Comparison of ENCODE assay signal across 1 cellular context in genomic region chr1:178542554-178543290, GRCh38.
TF ChIP-seq lines count a peak whose summit lies in the region.

No MANE protein-coding gene starts in this region.

TF ChIP-seq in HEK293, 187 proteins besides CTCF, POLR2A, EP300 and RAD21 (continued from another document and continues in another):
- TF ChIP-seq, protein P1, sequence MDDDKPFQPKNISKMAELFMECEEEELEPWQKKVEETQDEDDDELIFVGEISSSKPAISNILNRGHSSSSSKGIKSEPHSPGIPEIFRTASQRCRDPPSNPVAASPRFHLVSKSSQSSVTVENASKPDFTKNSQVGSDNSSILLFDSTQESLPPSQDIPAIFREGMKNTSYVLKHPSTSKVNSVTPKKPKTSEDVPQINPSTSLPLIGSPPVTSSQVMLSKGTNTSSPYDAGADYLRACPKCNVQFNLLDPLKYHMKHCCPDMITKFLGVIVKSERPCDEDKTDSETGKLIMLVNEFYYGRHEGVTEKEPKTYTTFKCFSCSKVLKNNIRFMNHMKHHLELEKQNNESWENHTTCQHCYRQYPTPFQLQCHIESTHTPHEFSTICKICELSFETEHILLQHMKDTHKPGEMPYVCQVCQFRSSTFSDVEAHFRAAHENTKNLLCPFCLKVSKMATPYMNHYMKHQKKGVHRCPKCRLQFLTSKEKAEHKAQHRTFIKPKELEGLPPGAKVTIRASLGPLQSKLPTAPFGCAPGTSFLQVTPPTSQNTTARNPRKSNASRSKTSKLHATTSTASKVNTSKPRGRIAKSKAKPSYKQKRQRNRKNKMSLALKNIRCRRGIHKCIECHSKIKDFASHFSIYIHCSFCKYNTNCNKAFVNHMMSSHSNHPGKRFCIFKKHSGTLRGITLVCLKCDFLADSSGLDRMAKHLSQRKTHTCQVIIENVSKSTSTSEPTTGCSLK (tag by site-specific recombination; IDR thresholded peaks at IDR 0.05): no peak
- TF ChIP-seq ZNF654 (tag by site-specific recombination; IDR thresholded peaks at IDR 0.05; ENCODE audit: low read depth) (peak; percentile 61), IKZF3 (tag by site-specific recombination; IDR thresholded peaks at IDR 0.05) (peak; percentile 72), ZSCAN30 (tag by site-specific recombination; IDR thresholded peaks at IDR 0.05) (peak; percentile 30), ZNF302 (tag by site-specific recombination; IDR thresholded peaks at IDR 0.05; ENCODE audit: low read depth) (no peak), ZNF530 (tag by site-specific recombination; IDR thresholded peaks at IDR 0.05; ENCODE audit: low read depth) (no peak), ZBTB8A (tag by site-specific recombination; IDR thresholded peaks at IDR 0.05) (peak; percentile 92), ZNF513 (tag by site-specific recombination; IDR thresholded peaks at IDR 0.05) (no peak), ZNF561 (tag by site-specific recombination; IDR thresholded peaks at IDR 0.05; ENCODE audit: borderline replicate concordance) (peak; percentile 64; the same call in 1 of the 2 replicates), ZNF248 (tag by site-specific recombination; IDR thresholded peaks at IDR 0.05) (no peak), KLF9 (tag by site-specific recombination; IDR thresholded peaks at IDR 0.05; ENCODE audit: low read depth) (peak; percentile 44; the same call in 1 of the 2 replicates), ZNF121 (tag by site-specific recombination; IDR thresholded peaks at IDR 0.05) (no peak; the same call in 1 of the 2 replicates), BCL6B (tag by site-specific recombination; IDR thresholded peaks at IDR 0.05) (no peak), ZNF560 (tag by site-specific recombination; IDR thresholded peaks at IDR 0.05; ENCODE audit: borderline replicate concordance) (no peak), ZNF214 (tag by site-specific recombination; IDR thresholded peaks at IDR 0.05; ENCODE audit: borderline replicate concordance) (no peak), YY1 (tag by site-specific recombination; IDR thresholded peaks at IDR 0.05) (0 out of 2 replicates have a peak, but pooled peaks have one; percentile 13), ZFHX2 (tag by site-specific recombination; conservative IDR thresholded peaks at IDR 0.05) (peak; percentile 83), ZBTB44 (tag by site-specific recombination; IDR thresholded peaks at IDR 0.05) (no peak), ZNF335 (tag by site-specific recombination; conservative IDR thresholded peaks at IDR 0.05) (no peak), ZNF473 (tag by site-specific recombination; IDR thresholded peaks at IDR 0.05) (no peak), MZF1 (tag by site-specific recombination; IDR thresholded peaks at IDR 0.05; ENCODE audit: borderline replicate concordance) (no peak), ZNF211 (tag by site-specific recombination; IDR thresholded peaks at IDR 0.05; ENCODE audit: low read depth) (no peak), ZNF148 (tag by site-specific recombination; IDR thresholded peaks at IDR 0.05; ENCODE audit: borderline replicate concordance) (no peak), ZNF658 (tag by site-specific recombination; IDR thresholded peaks at IDR 0.05) (no peak), ZNF837 (tag by site-specific recombination; IDR thresholded peaks at IDR 0.05) (no peak), ZNF510 (tag by site-specific recombination; IDR thresholded peaks at IDR 0.05; ENCODE audit: insufficient replicate concordance) (peak; percentile 8), ZNF169 (tag by site-specific recombination; IDR thresholded peaks at IDR 0.05) (no peak), ZNF274 (IDR thresholded peaks at IDR 0.05; ENCODE audit: low read length) (no peak), ZNF274 (tag by site-specific recombination; IDR thresholded peaks at IDR 0.05; ENCODE audit: borderline replicate concordance) (no peak), ZNF544 (tag by site-specific recombination; IDR thresholded peaks at IDR 0.05) (no peak), PRDM1 (tag by site-specific recombination; IDR thresholded peaks at IDR 0.05) (no peak), SP3 (tag by site-specific recombination; IDR thresholded peaks at IDR 0.05) (no peak; the same call in 1 of the 2 replicates), ZNF362 (tag by site-specific recombination; IDR thresholded peaks at IDR 0.05) (no peak), ZNF341 (tag by site-specific recombination; IDR thresholded peaks at IDR 0.05; ENCODE audit: low read depth) (peak; percentile 53; the same call in 1 of the 2 replicates), ZNF112 (tag by site-specific recombination; IDR thresholded peaks at IDR 0.05) (no peak), HIC1 (tag by site-specific recombination; IDR thresholded peaks at IDR 0.05) (peak; percentile 83), ZNF548 (tag by site-specific recombination; IDR thresholded peaks at IDR 0.05) (no peak), ZBTB21 (tag by site-specific recombination; IDR thresholded peaks at IDR 0.05) (no peak), ZNF571 (tag by site-specific recombination; IDR thresholded peaks at IDR 0.05) (no peak), ZNF138 (tag by site-specific recombination; IDR thresholded peaks at IDR 0.05; ENCODE audit: borderline replicate concordance) (no peak), BCL11B (tag by site-specific recombination; IDR thresholded peaks at IDR 0.05; ENCODE audit: low read depth) (no peak; the same call in 1 of the 2 replicates)
- TF ChIP-seq, protein P2, sequence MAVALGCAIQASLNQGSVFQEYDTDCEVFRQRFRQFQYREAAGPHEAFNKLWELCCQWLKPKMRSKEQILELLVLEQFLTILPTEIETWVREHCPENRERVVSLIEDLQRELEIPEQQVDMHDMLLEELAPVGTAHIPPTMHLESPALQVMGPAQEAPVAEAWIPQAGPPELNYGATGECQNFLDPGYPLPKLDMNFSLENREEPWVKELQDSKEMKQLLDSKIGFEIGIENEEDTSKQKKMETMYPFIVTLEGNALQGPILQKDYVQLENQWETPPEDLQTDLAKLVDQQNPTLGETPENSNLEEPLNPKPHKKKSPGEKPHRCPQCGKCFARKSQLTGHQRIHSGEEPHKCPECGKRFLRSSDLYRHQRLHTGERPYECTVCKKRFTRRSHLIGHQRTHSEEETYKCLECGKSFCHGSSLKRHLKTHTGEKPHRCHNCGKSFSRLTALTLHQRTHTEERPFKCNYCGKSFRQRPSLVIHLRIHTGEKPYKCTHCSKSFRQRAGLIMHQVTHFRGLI (tag by site-specific recombination; IDR thresholded peaks at IDR 0.05): no peak
- TF ChIP-seq, protein P3, sequence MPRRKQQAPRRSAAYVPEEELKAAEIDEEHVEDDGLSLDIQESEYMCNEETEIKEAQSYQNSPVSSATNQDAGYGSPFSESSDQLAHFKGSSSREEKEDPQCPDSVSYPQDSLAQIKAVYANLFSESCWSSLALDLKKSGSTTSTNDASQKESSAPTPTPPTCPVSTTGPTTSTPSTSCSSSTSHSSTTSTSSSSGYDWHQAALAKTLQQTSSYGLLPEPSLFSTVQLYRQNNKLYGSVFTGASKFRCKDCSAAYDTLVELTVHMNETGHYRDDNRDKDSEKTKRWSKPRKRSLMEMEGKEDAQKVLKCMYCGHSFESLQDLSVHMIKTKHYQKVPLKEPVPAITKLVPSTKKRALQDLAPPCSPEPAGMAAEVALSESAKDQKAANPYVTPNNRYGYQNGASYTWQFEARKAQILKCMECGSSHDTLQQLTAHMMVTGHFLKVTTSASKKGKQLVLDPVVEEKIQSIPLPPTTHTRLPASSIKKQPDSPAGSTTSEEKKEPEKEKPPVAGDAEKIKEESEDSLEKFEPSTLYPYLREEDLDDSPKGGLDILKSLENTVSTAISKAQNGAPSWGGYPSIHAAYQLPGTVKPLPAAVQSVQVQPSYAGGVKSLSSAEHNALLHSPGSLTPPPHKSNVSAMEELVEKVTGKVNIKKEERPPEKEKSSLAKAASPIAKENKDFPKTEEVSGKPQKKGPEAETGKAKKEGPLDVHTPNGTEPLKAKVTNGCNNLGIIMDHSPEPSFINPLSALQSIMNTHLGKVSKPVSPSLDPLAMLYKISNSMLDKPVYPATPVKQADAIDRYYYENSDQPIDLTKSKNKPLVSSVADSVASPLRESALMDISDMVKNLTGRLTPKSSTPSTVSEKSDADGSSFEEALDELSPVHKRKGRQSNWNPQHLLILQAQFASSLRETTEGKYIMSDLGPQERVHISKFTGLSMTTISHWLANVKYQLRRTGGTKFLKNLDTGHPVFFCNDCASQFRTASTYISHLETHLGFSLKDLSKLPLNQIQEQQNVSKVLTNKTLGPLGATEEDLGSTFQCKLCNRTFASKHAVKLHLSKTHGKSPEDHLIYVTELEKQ (tag by site-specific recombination; IDR thresholded peaks at IDR 0.05; ENCODE audit: borderline replicate concordance): no peak
- TF ChIP-seq, protein P4, sequence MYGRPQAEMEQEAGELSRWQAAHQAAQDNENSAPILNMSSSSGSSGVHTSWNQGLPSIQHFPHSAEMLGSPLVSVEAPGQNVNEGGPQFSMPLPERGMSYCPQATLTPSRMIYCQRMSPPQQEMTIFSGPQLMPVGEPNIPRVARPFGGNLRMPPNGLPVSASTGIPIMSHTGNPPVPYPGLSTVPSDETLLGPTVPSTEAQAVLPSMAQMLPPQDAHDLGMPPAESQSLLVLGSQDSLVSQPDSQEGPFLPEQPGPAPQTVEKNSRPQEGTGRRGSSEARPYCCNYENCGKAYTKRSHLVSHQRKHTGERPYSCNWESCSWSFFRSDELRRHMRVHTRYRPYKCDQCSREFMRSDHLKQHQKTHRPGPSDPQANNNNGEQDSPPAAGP (tag by site-specific recombination; IDR thresholded peaks at IDR 0.05): peak; percentile 13; the same call in 1 of the 2 replicates
